8 cellular contexts compared by ENCODE assay signal in the genomic region with DNA sequence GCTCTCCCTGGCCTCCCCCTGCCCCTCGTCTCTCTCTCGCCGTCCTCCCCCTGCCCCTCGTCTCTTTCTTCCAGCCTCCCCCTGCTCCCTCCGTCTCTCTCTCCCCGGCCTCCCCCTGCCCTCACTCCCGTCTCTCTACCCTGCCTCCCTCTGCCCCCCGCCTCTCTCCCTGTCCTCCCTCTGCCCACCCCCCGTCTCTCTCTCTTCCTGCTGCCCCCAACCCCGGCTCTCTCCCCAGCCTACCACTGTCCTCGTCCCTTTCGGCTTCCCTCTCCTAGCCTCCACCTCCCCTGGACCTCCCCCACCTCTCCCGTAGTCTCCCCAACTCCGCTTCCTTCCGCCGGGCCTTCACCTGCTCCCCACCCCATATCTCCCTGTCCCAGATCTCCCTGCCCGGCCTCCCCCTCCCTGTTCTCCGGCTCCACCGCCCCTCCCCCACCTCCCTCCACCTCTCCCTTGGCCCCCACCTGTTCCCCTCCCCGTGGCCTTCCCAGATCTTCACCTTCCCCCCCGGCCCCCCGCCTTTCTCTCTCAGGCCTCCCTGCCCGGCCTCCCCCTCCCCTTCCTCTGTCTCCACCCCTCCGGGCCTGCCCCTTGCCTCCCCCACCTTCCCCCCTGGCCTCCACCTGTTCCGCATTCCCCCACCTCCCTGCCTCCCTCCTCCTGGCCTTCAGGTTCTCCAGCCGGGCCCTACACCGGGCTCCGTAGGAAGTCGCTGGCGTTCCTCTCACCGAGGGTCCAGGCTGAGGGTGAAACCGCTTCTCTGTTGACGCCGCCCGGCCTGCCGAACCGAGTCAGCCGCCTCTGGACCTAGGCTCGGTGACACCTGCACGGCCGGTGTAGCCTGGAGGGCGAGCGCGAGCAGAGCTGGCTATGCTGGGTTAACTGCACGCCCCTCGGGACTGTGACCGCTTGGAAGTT. TPM values are rescaled to one million over a fixed set of nuclear protein-coding genes. Genes with fewer than 3 reads are reported as not detected.
DNase-seq lines count a peak whose midpoint lies in the region; ATAC-seq, FAIRE-seq and TF ChIP-seq lines count a peak whose summit lies in the region.

No MANE protein-coding gene starts in this region.

- H3K4me1 ChIP-seq in BE2C (peaks cover 5% of the 10 kb centered on the region), HUES6 (ENCODE audit: control insufficient read depth, insufficient read depth, low read length) (peaks cover 18% of the 10 kb centered on the region), HepG2 (ENCODE audit: insufficient read depth, low read length) (peaks cover 41% of the 10 kb centered on the region), transverse colon (peaks cover 22 to 49% (median 36%) of the 10 kb centered on the region in 4 donors)

- no peak for DNase-seq in BE2C
- no peak for DNase-seq in astrocyte of the cerebellum (ENCODE audit: low read depth)
- peak; percentile 23 for DNase-seq in HepG2 (ENCODE audit: low spot score)
- peak; percentile 48 for DNase-seq in transverse colon
- DNase-seq in GM12892 (ENCODE audit: insufficient read length): no peak
- DNase-seq in RKO (ENCODE audit: low spot score): no peak

- H3K9ac ChIP-seq in HUES6 (ENCODE audit: low read length) (peak overlapping the region; percentile 97), HepG2 (ENCODE audit: insufficient read depth, low read depth, low read length) (peak overlapping the region; percentile 92)

- 3% methylated on average over 33 of the region's 47 CpGs for WGBS in HepG2 (ENCODE audit: low lambda C conversion rate)
- WGBS in transverse colon (ENCODE audit: low coverage in 1 of 2), 2 donors: 3 to 15% methylated on average over 6 to 22 of the region's 47 CpGs

- FAIRE-seq in HepG2 (lab: Jason Lieb, UNC) (no peak), GM12892 (lab: Jason Lieb, UNC) (no peak)

- no peak overlapping the region for H2AFZ ChIP-seq in HepG2 (ENCODE audit: low read length)

- H3K79me2 ChIP-seq in HepG2 (ENCODE audit: insufficient read depth, low read length): peaks cover 46% of the 10 kb centered on the region

- no peak for TF ChIP-seq RAD21 in HepG2 (CRISPR knock-in tag; IDR thresholded peaks at IDR 0.05)

- no peak for TF ChIP-seq EP300 in HepG2 (IDR thresholded peaks at IDR 0.05; ENCODE audit: low read depth in 2 of 2, low read length in 2 of 2)
- TF ChIP-seq EP300 in HepG2 (CRISPR knock-in tag; IDR thresholded peaks at IDR 0.05; ENCODE audit: borderline replicate concordance): no peak
- no peak for TF ChIP-seq EP300 in transverse colon (IDR thresholded peaks at IDR 0.05; ENCODE audit: low read depth)

- H3K9me3 ChIP-seq in BE2C: no peaks in the 10 kb centered on the region
- no peaks in the 10 kb centered on the region for H3K9me3 ChIP-seq in HUES6 (ENCODE audit: control insufficient read depth, insufficient read depth, low read depth, low read length)
- H3K9me3 ChIP-seq in HepG2 (ENCODE audit: low read length): no peaks in the 10 kb centered on the region
- no peaks in the 10 kb centered on the region for H3K9me3 ChIP-seq in transverse colon

- H3K4me2 ChIP-seq in HepG2 (ENCODE audit: low read depth, low read length): peak overlapping the region; percentile 89

- peaks cover 30% of the 10 kb centered on the region; the same call in 1 of the 2 replicates for H4K20me1 ChIP-seq in HepG2 (ENCODE audit: insufficient read depth, low read length)

- H3K27ac ChIP-seq in HUES6 (ENCODE audit: low read depth, low read length) (peak overlapping the region; percentile 82; the same call in 1 of the 2 replicates), HepG2 (ENCODE audit: extremely low read length, insufficient read depth, low read length) (peak overlapping the region; percentile 83), transverse colon (peak overlapping the region; percentile 91 to 96 (median 94))

- BruUV-seq in HepG2 (replicated peaks; lab: Mats Ljungman, UMichigan): no TSS peak

- CTCF ChIA-PET in HepG2 (lab: Yijun Ruan, JAX; ENCODE audit: low intra/inter-chr PET ratio, low total read pairs): no interaction called here

- TF ChIP-seq CTCF in BE2C (IDR thresholded peaks at IDR 0.05; ENCODE audit: low read depth, low read length) (no peak), astrocyte of the cerebellum (IDR thresholded peaks at IDR 0.05; ENCODE audit: low read depth, low read length, missing control alignments) (no peak), HepG2 (CRISPR knock-in tag; IDR thresholded peaks at IDR 0.05) (no peak), transverse colon (IDR thresholded peaks at IDR 0.05) (no peak)

- peak overlapping the region; percentile 84 for H3K4me3 ChIP-seq in BE2C (ENCODE audit: low read depth, low read length)
- H3K4me3 ChIP-seq in HUES6 (ENCODE audit: low read depth, low read length): peak overlapping the region; percentile 100
- peak overlapping the region; percentile 84 for H3K4me3 ChIP-seq in astrocyte of the cerebellum (ENCODE audit: low read depth, low read length)
- peak overlapping the region; percentile 73 to 98 (median 86) for H3K4me3 ChIP-seq in HepG2 (replicated peaks in 1 of 3; ENCODE audit: insufficient read depth in 1 of 3, low read depth in 2 of 3, low read length in 3 of 3)
- peak overlapping the region; percentile 62 to 95 (median 88) for H3K4me3 ChIP-seq in transverse colon

- POLR2A ChIA-PET in HepG2 (lab: Yijun Ruan, JAX): interaction anchor here (1.0 to 2.0 kb wide), 3 partner anchors 14 to 100 kb away, joined by 3 to 6 read pairs (median 6); no protein-coding TSS in a partner anchor

- H3K27me3 ChIP-seq in BE2C: no peaks in the 10 kb centered on the region
- no peaks in the 10 kb centered on the region for H3K27me3 ChIP-seq in HUES6 (ENCODE audit: control insufficient read depth, insufficient read depth, low read length)
- H3K27me3 ChIP-seq in HepG2 (ENCODE audit: control insufficient read depth in 1 of 2, insufficient read depth in 2 of 2, low read length in 2 of 2): no peaks in the 10 kb centered on the region
- H3K27me3 ChIP-seq in transverse colon: no peaks in the 10 kb centered on the region

- in situ Hi-C loops in astrocyte of the cerebellum (cut with HindIII; ENCODE audit: low sequenced_read_pairs) (no loop called here), HepG2 (cut with HindIII; ENCODE audit: extremely low pct_ligation_motif_present, low pct_unique_long_range_greater_than_20kb) (no loop called here), transverse colon (cut with MboI; ENCODE audit: low pct_ligation_motif_present in 1 of 4, low pct_unique_long_range_greater_than_20kb in 1 of 4, low sequenced_read_pairs in 3 of 4) (loop anchor here in 1 of 4 donors (10.0 kb wide), 1 partner anchor 93 kb away; no protein-coding TSS in a partner anchor)

- TF ChIP-seq POLR2A in HepG2 (IDR thresholded peaks at IDR 0.05; ENCODE audit: insufficient read depth in 1 of 2, low read depth in 2 of 2, low read length in 2 of 2) (no peak), transverse colon (IDR thresholded peaks at IDR 0.05) (no peak), GM12892 (IDR thresholded peaks at IDR 0.05; ENCODE audit: low read depth, low read length) (no peak)

- intact Hi-C loops in HepG2 (cut with micrococcal nuclease; ENCODE audit: unreplicated experiment): loop anchor here (5.0 to 10.0 kb wide), 2 partner anchors 63 to 75 kb away; partner anchors contain the start of gene ADAP1
- intact Hi-C loops in transverse colon (cut with DNase I; ENCODE audit: low total_unique reads): no loop called here

- ATAC-seq in HepG2 (peak; percentile 23), HG02973 (IDR thresholded peaks at IDR 0.05; ENCODE audit: unreplicated experiment) (no peak)

- H3K36me3 ChIP-seq in BE2C (peaks cover 45% of the 10 kb centered on the region), HUES6 (ENCODE audit: control insufficient read depth, insufficient read depth, low read length) (peaks cover 34% of the 10 kb centered on the region), HepG2 (replicated peaks in 1 of 2; ENCODE audit: control insufficient read depth in 1 of 2, insufficient read depth in 2 of 2, low read length in 2 of 2) (peaks cover 4 to 15% of the 10 kb centered on the region in 2 experiments; a peak in 4 of 5 replicates), transverse colon (peaks cover 0 to 3% (median 0%) of the 10 kb centered on the region in 4 donors)

RNA-seq across cellular contexts. Expression of gene GET4, which starts 1.2 kb away (rescaled TPM):
- 190 TPM for polyA plus RNA-seq in BE2C (2012; ENCODE audit: insufficient read depth, insufficient read length, low read depth)
- total RNA-seq in HepG2 (2016; rRNA removed; fragmentation: Illumina TruSeq; extraction: Trizol) (28.2 and 31.6 TPM in 2 replicates), transverse colon (100 to 1,000 TPM in 2 of 4 donors, 10 to 100 TPM in 2; 49.4 to 116 (median 85.2) TPM)
- 7.8 and 8.0 TPM in 2 replicates for total RNA-seq in HepG2 (2016; cell fraction: cytosol; rRNA removed; fragmentation: Illumina TruSeq; extraction: Trizol; ENCODE audit: low read depth)
- 27.8 and 31.5 TPM in 2 replicates for total RNA-seq in HepG2 (2016; cell fraction: insoluble cytoplasmic fraction; rRNA removed; fragmentation: Illumina TruSeq; extraction: Trizol)
- 18.9 and 22.1 TPM in 2 replicates for total RNA-seq in HepG2 (2016; cell fraction: membrane; rRNA removed; fragmentation: Illumina TruSeq; extraction: Trizol)
- 26.6 and 28.2 TPM in 2 replicates for total RNA-seq in HepG2 (2016; cell fraction: nucleus; rRNA removed; fragmentation: Illumina TruSeq; extraction: Trizol)
- polyA plus RNA-seq in HepG2 (2011; rRNA removed): 35.2 and 44.4 TPM in 2 replicates
- polyA plus RNA-seq in HepG2 (2011; cell fraction: cytosol; rRNA removed): 32.6 and 49.3 TPM in 2 replicates
- polyA plus RNA-seq in HepG2 (2011; cell fraction: nucleus; rRNA removed): 186 and 201 TPM in 2 replicates
- 33.0 and 39.4 TPM in 2 replicates for polyA plus RNA-seq in HepG2 (2012)
- 13.8 and 16.4 TPM in 2 replicates for polyA plus RNA-seq in HepG2 (2016; cell fraction: cytosol; fragmentation: Illumina TruSeq; extraction: Trizol; ENCODE audit: low read depth)
- 49.1 and 51.2 TPM in 2 replicates for polyA plus RNA-seq in HepG2 (2016; cell fraction: insoluble cytoplasmic fraction; fragmentation: Illumina TruSeq; extraction: Trizol; ENCODE audit: low read depth)
- 21.9 and 26.3 TPM in 2 replicates for polyA plus RNA-seq in HepG2 (2016; cell fraction: membrane; fragmentation: Illumina TruSeq; extraction: Trizol; ENCODE audit: low read depth)
- 111 and 112 TPM in 2 replicates for polyA plus RNA-seq in HepG2 (2016; cell fraction: nucleus; fragmentation: Illumina TruSeq; extraction: Trizol; ENCODE audit: insufficient read depth, low read depth)
- polyA minus RNA-seq in HepG2 (2011; rRNA and poly(A)+ RNA removed; ENCODE audit: low replicate concordance): 16.3 and 17.4 TPM in 2 replicates
- 9.7 and 12.6 TPM in 2 replicates for polyA minus RNA-seq in HepG2 (2011; cell fraction: cytosol; rRNA and poly(A)+ RNA removed)
- polyA minus RNA-seq in HepG2 (2011; cell fraction: nucleus; rRNA and poly(A)+ RNA removed): 19.2 and 26.4 TPM in 2 replicates
- 18.8 TPM for polyA plus RNA-seq in GM12892 (2012; ENCODE audit: missing spikeins)

RNA-seq across cellular contexts. Expression of gene SUN1, which starts 45.3 kb away (rescaled TPM):
- 196 TPM for polyA plus RNA-seq in BE2C (2012; ENCODE audit: insufficient read depth, insufficient read length, low read depth)
- total RNA-seq in HepG2 (2016; rRNA removed; fragmentation: Illumina TruSeq; extraction: Trizol) (23.2 and 47.0 TPM in 2 replicates), transverse colon (100 to 1,000 TPM in 3 of 4 donors, 10 to 100 TPM in 1; 92.7 to 569 (median 162) TPM)
- total RNA-seq in HepG2 (2016; cell fraction: cytosol; rRNA removed; fragmentation: Illumina TruSeq; extraction: Trizol; ENCODE audit: low read depth): 20.5 and 20.8 TPM in 2 replicates
- 23.7 and 48.5 TPM in 2 replicates for total RNA-seq in HepG2 (2016; cell fraction: insoluble cytoplasmic fraction; rRNA removed; fragmentation: Illumina TruSeq; extraction: Trizol)
- 17.9 and 19.0 TPM in 2 replicates for total RNA-seq in HepG2 (2016; cell fraction: membrane; rRNA removed; fragmentation: Illumina TruSeq; extraction: Trizol)
- total RNA-seq in HepG2 (2016; cell fraction: nucleus; rRNA removed; fragmentation: Illumina TruSeq; extraction: Trizol): 73.3 and 80.7 TPM in 2 replicates
- 126 and 140 TPM in 2 replicates for polyA plus RNA-seq in HepG2 (2011; rRNA removed)
- polyA plus RNA-seq in HepG2 (2011; cell fraction: cytosol; rRNA removed): 172 and 209 TPM in 2 replicates
- 652 and 741 TPM in 2 replicates for polyA plus RNA-seq in HepG2 (2011; cell fraction: nucleus; rRNA removed)
- 71.5 and 75.9 TPM in 2 replicates for polyA plus RNA-seq in HepG2 (2012)
- 8.3 and 11.8 TPM in 2 replicates for polyA plus RNA-seq in HepG2 (2016; cell fraction: cytosol; fragmentation: Illumina TruSeq; extraction: Trizol; ENCODE audit: low read depth)
- 18.4 and 20.2 TPM in 2 replicates for polyA plus RNA-seq in HepG2 (2016; cell fraction: insoluble cytoplasmic fraction; fragmentation: Illumina TruSeq; extraction: Trizol; ENCODE audit: low read depth)
- polyA plus RNA-seq in HepG2 (2016; cell fraction: membrane; fragmentation: Illumina TruSeq; extraction: Trizol; ENCODE audit: low read depth): 7.5 and 9.3 TPM in 2 replicates
- polyA plus RNA-seq in HepG2 (2016; cell fraction: nucleus; fragmentation: Illumina TruSeq; extraction: Trizol; ENCODE audit: insufficient read depth, low read depth): 160 and 177 TPM in 2 replicates
- polyA minus RNA-seq in HepG2 (2011; rRNA and poly(A)+ RNA removed; ENCODE audit: low replicate concordance): 212 and 267 TPM in 2 replicates
- 55.5 and 58.0 TPM in 2 replicates for polyA minus RNA-seq in HepG2 (2011; cell fraction: cytosol; rRNA and poly(A)+ RNA removed)
- 208 and 210 TPM in 2 replicates for polyA minus RNA-seq in HepG2 (2011; cell fraction: nucleus; rRNA and poly(A)+ RNA removed)
- polyA plus RNA-seq in GM12892 (2012; ENCODE audit: missing spikeins): 57.6 TPM

Comparison
In these comparisons a context has a peak if more than half of its experiments do, and no peak if none do; other contexts are left out.
1. DNase-seq: peak in HepG2 (single experiment) and transverse colon (single experiment); none in BE2C (single experiment), astrocyte of the cerebellum (single experiment), GM12892 (single experiment) and RKO (single experiment).
2. Peak in every context shown above with its lines, with median percentiles within 50 percentile points of each other: H3K4me3 ChIP-seq and H3K27ac ChIP-seq.